20 cellular contexts compared by ENCODE assay signal in the genomic region with DNA sequence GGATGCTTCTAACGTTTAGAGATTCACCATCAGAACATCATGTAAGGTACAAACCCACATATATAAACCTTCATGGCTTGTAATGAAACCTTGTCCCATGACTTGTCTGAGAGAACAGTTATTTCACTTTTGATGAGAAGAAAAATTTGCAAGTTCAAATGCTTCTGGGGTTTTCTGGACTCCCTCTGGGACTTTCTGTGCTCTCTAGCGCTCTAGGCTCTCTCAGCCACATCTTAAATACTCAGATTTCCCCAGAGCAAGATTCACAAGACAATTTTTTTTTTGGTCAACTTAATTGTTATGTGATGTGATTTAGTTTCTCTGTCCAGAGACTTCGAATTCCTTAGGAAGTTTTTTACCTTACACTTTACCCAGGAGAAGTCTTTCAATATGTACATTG.
DNase-seq lines count a peak whose midpoint lies in the region; ATAC-seq and TF ChIP-seq lines count a peak whose summit lies in the region.
"Had no signal": no experiment of that assay in that cellular context is flagged by ENCODE, and none has a peak within 500 bp of the region (broad histone marks: within the 10 kb centered on the region; RNA-seq: fewer than 3 reads in every experiment).

No MANE protein-coding gene starts in this region.

- ATAC-seq in GM18502 (IDR thresholded peaks at IDR 0.05; ENCODE audit: poor library complexity, unreplicated experiment) (peak; percentile 64), HG02870 (IDR thresholded peaks at IDR 0.05; ENCODE audit: unreplicated experiment) (peak; percentile 75), foreskin keratinocyte (no peak)
- ATAC-seq: natural killer cell treated with Interleukin-12 subunit alpha and Interleukin-12 subunit beta and Interleukin-15 and Interleukin-18, amount 100 ng/mL, for 72 hours; right cardiac atrium had no signal

- H3K27ac ChIP-seq in Karpas-422 (ENCODE audit: low read length) (no peak overlapping the region), foreskin keratinocyte (no peak overlapping the region)
- H3K27ac ChIP-seq: ascending aorta, colonic mucosa had no signal

- TF ChIP-seq CTCF in GM20000 (IDR thresholded peaks at IDR 0.05; ENCODE audit: extremely low read depth, missing control alignments) = no peak
- no peak for TF ChIP-seq CTCF in foreskin keratinocyte (conservative IDR thresholded peaks at IDR 0.05)

- no peak overlapping the region for H3K4me3 ChIP-seq in Karpas-422 (ENCODE audit: low read length)
- H3K4me3 ChIP-seq: ascending aorta, colonic mucosa had no signal

- no peak overlapping the region for H3K9ac ChIP-seq in Karpas-422 (ENCODE audit: low read length)

- DNase-seq in GM20000 (ENCODE audit: low spot score) (peak; percentile 45), Karpas-422 (peak; percentile 63), kidney glomerular epithelial cell (lab: John Stamatoyannopoulos, UW) (no peak), DMS79 (lab: John Stamatoyannopoulos, UW) (no peak), foreskin keratinocyte (no peak), ecto neural progenitor cell (ENCODE audit: low spot score) (no peak)
- DNase-seq: activated CD4-positive, alpha-beta T cell treated with anti-CD3 and anti-CD28 coated beads, Interleukin-2, amount 50 U/mL, for 48 hours; AML-193; colonic mucosa; DMS79 treated with DMSO at 0.1 percent for 48 hours; H9; NCI-H2029 treated with DMSO at 0.1 percent for 48 hours; NCI-H82; right cardiac atrium; Right ventricle myocardium superior; stimulated activated CD4-positive, alpha-beta T cell treated with anti-CD3 and anti-CD28 coated beads, Interleukin-2, amount 100 ng/mL, for 24 hours had no signal

- no peaks in the 10 kb centered on the region for H4K20me1 ChIP-seq in Karpas-422 (ENCODE audit: insufficient read depth, low read depth, low read length)

- H3K27me3 ChIP-seq in Karpas-422 (ENCODE audit: low read length) = no peaks in the 10 kb centered on the region
- no peaks in the 10 kb centered on the region for H3K27me3 ChIP-seq in foreskin keratinocyte
- H3K27me3 ChIP-seq: ascending aorta, colonic mucosa had no signal

- no peak overlapping the region for H2AFZ ChIP-seq in Karpas-422 (ENCODE audit: low read length)

- H3K36me3 ChIP-seq in Karpas-422 (ENCODE audit: insufficient read depth, low read length) = no peaks in the 10 kb centered on the region
- H3K36me3 ChIP-seq: ascending aorta, colonic mucosa had no signal

- no peaks in the 10 kb centered on the region for H3K9me2 ChIP-seq in Karpas-422 (replicated peaks; ENCODE audit: insufficient read depth, low read length)

- no peak overlapping the region for H3K4me2 ChIP-seq in Karpas-422 (ENCODE audit: low read depth, low read length, poor library complexity, severe bottlenecking)

- H3K4me1 ChIP-seq in Karpas-422 (ENCODE audit: low read length) (peaks cover 11% of the 10 kb centered on the region), foreskin keratinocyte (no peaks in the 10 kb centered on the region)
- H3K4me1 ChIP-seq: ascending aorta, colonic mucosa had no signal

- no peaks in the 10 kb centered on the region for H3K9me3 ChIP-seq in Karpas-422 (ENCODE audit: low read length)
- H3K9me3 ChIP-seq: ascending aorta, colonic mucosa had no signal

- H3K79me2 ChIP-seq in Karpas-422 (ENCODE audit: low read length) = no peaks in the 10 kb centered on the region

Comparison
In these comparisons a context has a peak if more than half of its experiments do, and no peak if none do; other contexts are left out.
1. DNase-seq: peak in GM20000 (single experiment) and Karpas-422 (single experiment); none in kidney glomerular epithelial cell (single experiment), DMS79 (single experiment), foreskin keratinocyte (0 of 2) and ecto neural progenitor cell (single experiment).